Comparison of ENCODE assay signal across 32 cellular contexts in the genomic region with DNA sequence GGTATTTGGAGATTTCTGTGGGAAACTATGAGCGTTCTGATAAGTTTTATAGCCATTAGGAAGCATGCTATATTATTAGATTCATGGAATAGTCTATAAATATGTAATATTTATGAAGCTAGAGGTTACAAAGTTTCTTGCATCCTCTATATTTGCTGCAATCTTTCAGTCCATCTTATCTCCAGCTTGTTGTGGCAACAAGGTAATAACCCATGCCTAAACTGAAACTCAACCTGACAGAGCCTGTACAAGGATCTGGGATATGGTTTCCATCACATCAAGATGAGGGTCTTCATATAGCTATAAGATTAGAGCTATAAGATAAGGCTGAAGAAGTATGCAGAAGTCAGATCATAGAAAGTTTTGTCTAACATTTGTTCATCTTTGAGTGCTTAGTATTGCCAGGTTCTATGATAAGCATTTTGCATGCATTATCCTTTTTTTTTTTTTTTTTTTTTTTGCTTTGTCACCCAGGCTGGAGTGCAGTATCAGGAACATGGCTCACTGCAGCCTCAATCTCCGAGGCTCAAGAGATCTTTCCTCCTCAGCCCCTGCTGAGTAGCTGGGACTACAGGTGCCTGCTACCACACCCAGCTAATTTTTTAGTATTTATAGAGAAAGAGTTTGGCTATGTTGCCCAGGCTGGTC. TPM values are rescaled to one million over a fixed set of nuclear protein-coding genes. Genes with fewer than 3 reads are reported as not detected.
"Had no signal": no experiment of that assay in that cellular context is flagged by ENCODE, and none has a peak within 500 bp of the region (broad histone marks: within the 10 kb centered on the region; RNA-seq: fewer than 3 reads in every experiment).

No MANE protein-coding gene starts in this region.

- H3K27me3 ChIP-seq: ascending aorta, brain microvascular endothelial cell, esophagus squamous epithelium, gastroesophageal sphincter had no signal

- H3K4me3 ChIP-seq: ascending aorta, coronary artery, esophagus squamous epithelium, gastroesophageal sphincter, heart right ventricle had no signal

- H3K27ac ChIP-seq: ascending aorta, brain microvascular endothelial cell, coronary artery, esophagus squamous epithelium, gastroesophageal sphincter, heart right ventricle, VCaP had no signal

- ATAC-seq: activated naive CD4-positive, alpha-beta T cell treated with anti-CD3 and anti-CD28 coated beads, Interleukin-2, amount 50 U/mL, for 72 hours; activated T-cell treated with anti-CD3 and anti-CD28 coated beads, Interleukin-2, amount 50 U/mL, for 72 hours; effector memory CD8-positive, alpha-beta T cell; gastroesophageal sphincter; heart right ventricle; T-helper 17 cell; WTC11 had no signal

- FAIRE-seq: bronchial epithelial cell had no signal

- DNase-seq: activated CD4-positive, alpha-beta memory T cell treated with anti-CD3 and anti-CD28 coated beads, Interleukin-2, amount 10 ng/mL, durations not matched to agents 7 days and 5 days; activated CD4-positive, alpha-beta T cell treated with anti-CD3 and anti-CD28 coated beads for 1 hour; activated CD4-positive, alpha-beta T cell treated with anti-CD3 and anti-CD28 coated beads for 4 hours; activated CD4-positive, alpha-beta T cell treated with anti-CD3 and anti-CD28 coated beads, Interleukin-2, amount 10 ng/mL, durations not matched to agents 7 days and 5 days; activated CD4-positive, alpha-beta T cell treated with anti-CD3 and anti-CD28 coated beads, Interleukin-2, amount 50 U/mL, for 4 hours; activated CD8-positive, alpha-beta memory T cell treated with anti-CD3 and anti-CD28 coated beads, Interleukin-2, amount 50 U/mL, for 48 hours; activated gamma-delta T cell; activated naive CD4-positive, alpha-beta T cell; activated naive CD4-positive, alpha-beta T cell treated with anti-CD3 and anti-CD28 coated beads, Interleukin-2, amount 10 ng/mL, durations not matched to agents 7 days and 5 days; activated naive CD8-positive, alpha-beta T cell treated with anti-CD3 and anti-CD28 coated beads, Interleukin-2, amount 10 ng/mL, durations not matched to agents 7 days and 5 days; activated T-cell treated with anti-CD3 and anti-CD28 coated beads for 4 hours; activated T-cell treated with anti-CD3 and anti-CD28 coated beads, Interleukin-2, amount 50 U/mL, for 24 hours; activated T-cell treated with anti-CD3 and anti-CD28 coated beads, Interleukin-2, amount 50 U/mL, for 72 hours; effector CD4-positive, alpha-beta T cell; effector memory CD8-positive, alpha-beta T cell; esophagus squamous epithelium; foreskin melanocyte; heart right ventricle; T-helper 1 cell; T-helper 17 cell; T1000 had no signal

RNA-seq across cellular contexts. Expression of gene BAAT, which starts 14.8 kb away (rescaled TPM):
- total RNA-seq: activated CD4-positive, alpha-beta memory T cell treated with anti-CD3 and anti-CD28 coated beads, Interleukin-2, amount 10 ng/mL, durations not matched to agents 7 days and 5 days; activated naive CD4-positive, alpha-beta T cell treated with anti-CD3 and anti-CD28 coated beads, Interleukin-2, amount 50 U/mL, for 72 hours; activated naive CD8-positive, alpha-beta T cell treated with anti-CD3 and anti-CD28 coated beads, Interleukin-2, amount 10 ng/mL, durations not matched to agents 7 days and 5 days; cerebellum; esophagus squamous epithelium; fibroblast of lung; glomerular endothelial cell; T-helper 17 cell had no signal
